Comparison of ENCODE assay signal across 38 cellular contexts in the genomic region with DNA sequence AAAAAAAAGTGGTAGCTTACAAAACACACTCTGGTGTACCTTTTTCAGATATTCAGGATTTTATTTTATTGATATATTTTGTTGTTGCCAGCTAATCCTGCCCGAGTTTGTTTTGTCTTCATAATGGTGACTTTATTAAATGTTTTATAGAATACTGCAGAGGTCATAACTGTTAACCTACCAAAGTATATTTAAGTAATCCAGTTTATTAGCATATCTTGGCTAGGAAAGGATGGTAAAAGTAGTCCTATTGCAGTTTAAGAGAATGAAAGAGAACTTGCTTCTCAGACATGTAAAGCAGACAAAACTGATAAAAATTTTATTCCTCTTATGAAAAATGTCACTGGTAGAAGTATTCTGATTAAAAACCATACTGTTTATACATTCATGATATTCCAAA. TPM values are rescaled to one million over a fixed set of nuclear protein-coding genes. Genes with fewer than 3 reads are reported as not detected.
"Had no signal": no experiment of that assay in that cellular context is flagged by ENCODE, and none has a peak within 500 bp of the region (broad histone marks: within the 10 kb centered on the region; RNA-seq: fewer than 3 reads in every experiment).

No MANE protein-coding gene starts in this region.

- H3K4me3 ChIP-seq: MG63 had no signal

- H3K9ac ChIP-seq: KMS-11 had no signal

- H3K36me3 ChIP-seq: MG63 had no signal

- DNase-seq: Karpas-422, Kasumi-1, KBM-7, KG1, MG63, MM.1S, MV-4-11, NCI-H1048, NCI-H1092, NCI-H1092 treated with DMSO at 0.1 percent for 48 hours, NCI-H1105, NCI-H1105 treated with DMSO at 0.1 percent for 48 hours, NCI-H1417, NCI-H1417 treated with DMSO at 0.1 percent for 48 hours, NCI-H1436, NCI-H1436 treated with DMSO at 0.1 percent for 48 hours, NCI-H146, NCI-H1694, NCI-H1694 treated with DMSO at 0.1 percent for 48 hours, NCI-H187, NCI-H187 treated with DMSO at 0.1 percent for 48 hours, NCI-H1930, NCI-H2029, NCI-H2029 treated with DMSO at 0.1 percent for 48 hours, NCI-H2081, NCI-H2081 treated with DMSO at 0.1 percent for 48 hours, NCI-H2107, NCI-H2171, NCI-H2171 treated with DMSO at 0.1 percent for 48 hours, NCI-H2227 treated with DMSO at 0.1 percent for 48 hours, NCI-H226, NCI-H345, NCI-H446, NCI-H446 treated with DMSO at 0.1 percent for 48 hours, NCI-H510A, NCI-H510A treated with DMSO at 0.1 percent for 48 hours had no signal

- H3K4me2 ChIP-seq: KMS-11 had no signal

- H3K27ac ChIP-seq: KMS-11 had no signal

- H3K27me3 ChIP-seq: MG63 had no signal

RNA-seq across cellular contexts. Expression of a gene that starts 59.2 kb away (rescaled TPM):
- total RNA-seq: MCF 10A had no signal
